Comparison of ENCODE assay signal across 5 cellular contexts in the genomic region with DNA sequence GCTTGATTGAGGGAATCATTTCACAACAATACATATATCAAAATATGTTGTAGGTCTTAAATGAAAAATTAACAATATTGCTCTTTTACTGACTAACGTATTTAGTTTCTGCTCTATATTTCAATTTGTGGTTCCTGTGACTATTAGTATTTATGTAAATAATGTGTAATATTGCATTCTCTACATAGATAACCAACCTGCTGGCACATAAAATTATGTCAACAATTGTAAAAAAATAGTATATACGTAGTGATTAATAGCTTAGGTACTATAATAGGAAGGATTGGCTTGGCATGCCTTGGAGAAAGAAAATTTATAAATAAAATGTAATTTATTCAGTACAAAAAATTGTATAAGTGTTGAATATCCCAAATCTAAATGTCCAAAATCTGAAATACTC.
"Had no signal": no experiment of that assay in that cellular context is flagged by ENCODE, and none has a peak within 500 bp of the region (broad histone marks: within the 10 kb centered on the region; RNA-seq: fewer than 3 reads in every experiment).

No MANE protein-coding gene starts in this region.

- FAIRE-seq: HepG2, HTR-8/SVneo had no signal

- DNase-seq: IMR-90, KBM-7 had no signal

- H3K27ac ChIP-seq: HL-60 had no signal

- ATAC-seq: HepG2 had no signal
